Comparison of ENCODE assay signal across 8 cellular contexts in genomic region chr1:3621151-3621671, GRCh38. TPM values are rescaled to one million over a fixed set of nuclear protein-coding genes. Genes with fewer than 3 reads are reported as not detected.
A peak's percentile ranks its signal among the peaks of the same experiment; 100 is the strongest.
DNase-seq lines count a peak whose midpoint lies in the region; ATAC-seq and TF ChIP-seq lines count a peak whose summit lies in the region.
"Not testable (repeated sequence)": the region's sequence is repeated elsewhere in the genome, so short reads cannot be mapped to it uniquely, and the experiment has no call there.

No MANE protein-coding gene starts in this region.

- intact Hi-C loops in vagina (cut with DNase I): not testable (repeated sequence)

- not testable (repeated sequence) for H2AFZ ChIP-seq in neuronal stem cell (ENCODE audit: low read length)

- in situ Hi-C loops in Caki2 (cut with HindIII; ENCODE audit: low pct_unique_long_range_greater_than_20kb, low sequenced_read_pairs): not testable (repeated sequence)

- H4K91ac ChIP-seq in neuronal stem cell (ENCODE audit: low read depth, low read length, poor library complexity): not testable (repeated sequence)

- peaks cover 0 to 35% of the 10 kb centered on the region in 2 donors for H3K4me1 ChIP-seq in right atrium auricular region
- H3K4me1 ChIP-seq in neuronal stem cell (ENCODE audit: control insufficient read depth in 2 of 2, insufficient read depth in 1 of 2, low read depth in 1 of 2, low read length in 2 of 2): peaks cover 15 to 22% of the 10 kb centered on the region in 2 donors
- H3K4me1 ChIP-seq in vagina: peaks cover 39% of the 10 kb centered on the region

- not testable (repeated sequence) for H3K4me2 ChIP-seq in neuronal stem cell (ENCODE audit: insufficient read depth, low read length, poor library complexity, severe bottlenecking)

- not testable (repeated sequence) for H3K4me3 ChIP-seq in HFF-Myc (replicated peaks; ENCODE audit: low read depth, low read length); right atrium auricular region; neuronal stem cell (ENCODE audit: low read length in 2 of 2); vagina

- DNase-seq in Caki2 (ENCODE audit: low read depth): peak; percentile 58
- not testable (repeated sequence) for DNase-seq in HFF-Myc (ENCODE audit: extremely low read depth, low read depth); WTC11 (ENCODE audit: low spot score); chondrocyte (ENCODE audit: low spot score); right atrium auricular region (ENCODE audit: low spot score); neuronal stem cell (ENCODE audit: low spot score); vagina (ENCODE audit: extremely low spot score in 2 of 2)
- DNase-seq in NCI-H748 (lab: John Stamatoyannopoulos, UW; ENCODE audit: unreplicated experiment): peak; percentile 26

- H3K9me3 ChIP-seq in right atrium auricular region; neuronal stem cell (replicated peaks in 1 of 2; ENCODE audit: control insufficient read depth in 2 of 2, insufficient read depth in 1 of 2, low read depth in 1 of 2, low read length in 2 of 2); vagina: not testable (repeated sequence)

- TF ChIP-seq CTCF in HFF-Myc (IDR thresholded peaks at IDR 0.05; ENCODE audit: low read depth, low read length, missing control alignments) (peak; percentile 68), WTC11 (IDR thresholded peaks at IDR 0.05) (peak; percentile 55), chondrocyte (IDR thresholded peaks at IDR 0.05) (peak; percentile 78), right atrium auricular region (IDR thresholded peaks at IDR 0.05) (peak; percentile 35 to 71), vagina (IDR thresholded peaks at IDR 0.05) (peak; percentile 28 to 31 (median 31))

- not testable (repeated sequence) for H3K27ac Mint-ChIP-seq in WTC11; chondrocyte (ENCODE audit: unreplicated experiment)

- WGBS in neuronal stem cell (ENCODE audit: extremely low coverage in 2 of 2, insufficient read length in 2 of 2, insufficient replicate concordance in 1 of 2), 2 donors: no CpG with 5 or more reads among the region's 15 CpGs

- H3K9ac ChIP-seq in neuronal stem cell (ENCODE audit: low read depth, low read length, poor library complexity): not testable (repeated sequence)

- not testable (repeated sequence) for H3K27me3 Mint-ChIP-seq in WTC11 (ENCODE audit: low read depth); chondrocyte (ENCODE audit: low read depth)

- not testable (repeated sequence) for H3K14ac ChIP-seq in neuronal stem cell (ENCODE audit: low read length)

- H2BK12ac ChIP-seq in neuronal stem cell (ENCODE audit: low read length): peak overlapping the region; percentile 22

- peak overlapping the region; percentile 76 for H3K4ac ChIP-seq in neuronal stem cell (ENCODE audit: low read length)

- not testable (repeated sequence) for H2BK15ac ChIP-seq in neuronal stem cell (ENCODE audit: low read length)

- not testable (repeated sequence) for H4K8ac ChIP-seq in neuronal stem cell (ENCODE audit: low read depth, low read length)

- not testable (repeated sequence) for H2BK120ac ChIP-seq in neuronal stem cell (ENCODE audit: low read depth, low read length)

- not testable (repeated sequence) for H3K9me3 Mint-ChIP-seq in WTC11; chondrocyte (ENCODE audit: low read depth)

- H2AK5ac ChIP-seq in neuronal stem cell (ENCODE audit: low read depth, low read length): not testable (repeated sequence)

- CTCF ChIA-PET in WTC11 (lab: Charles Lee): interaction anchor here (0.9 to 4.2 kb wide), 15 partner anchors 11 to 168 kb away, joined by 3 to 86 read pairs (median 4); partner anchors contain the start of gene MEGF6

- not testable (repeated sequence) for TF ChIP-seq POLR2A in vagina (IDR thresholded peaks at IDR 0.05)

- H3K36me3 Mint-ChIP-seq in WTC11; chondrocyte (ENCODE audit: low read depth): not testable (repeated sequence)

- not testable (repeated sequence) for H3K27ac ChIP-seq in right atrium auricular region; neuronal stem cell (replicated peaks; ENCODE audit: low read length); vagina

- not testable (repeated sequence) for H3K36me3 ChIP-seq in right atrium auricular region; neuronal stem cell (replicated peaks in 1 of 2; ENCODE audit: control insufficient read depth in 2 of 2, insufficient read depth in 2 of 2, low read length in 2 of 2); vagina

- H3K4me1 Mint-ChIP-seq in WTC11: peaks cover 20% of the 10 kb centered on the region
- peaks cover 39% of the 10 kb centered on the region for H3K4me1 Mint-ChIP-seq in chondrocyte (ENCODE audit: low read depth)

- not testable (repeated sequence) for H2BK5ac ChIP-seq in neuronal stem cell (ENCODE audit: low read length)

- H3K23ac ChIP-seq in neuronal stem cell (ENCODE audit: low read depth, low read length, poor library complexity): not testable (repeated sequence)

- H3K79me1 ChIP-seq in neuronal stem cell (ENCODE audit: low read depth, low read length): not testable (repeated sequence)

- H3K18ac ChIP-seq in neuronal stem cell (ENCODE audit: low read length): not testable (repeated sequence)

- H3K27me3 ChIP-seq in right atrium auricular region, vagina: not testable (repeated sequence)
- H3K27me3 ChIP-seq in neuronal stem cell (ENCODE audit: control insufficient read depth in 3 of 3, insufficient read depth in 3 of 3, low read depth in 1 of 3, low read length in 3 of 3): peaks cover 0 to 25% (median 2%) of the 10 kb centered on the region in 3 experiments

- H3K4me3 Mint-ChIP-seq in WTC11; chondrocyte (ENCODE audit: unreplicated experiment): not testable (repeated sequence)

- POLR2A ChIA-PET in WTC11 (lab: Charles Lee): interaction anchor here (0.6 kb wide), 1 partner anchor 1196 kb away, joined by 3 read pairs; no protein-coding TSS in a partner anchor

- not testable (repeated sequence) for ATAC-seq in WTC11

RNA-seq across cellular contexts. Expression of gene TPRG1L, which starts 3.6 kb away (rescaled TPM):
- total RNA-seq in Caki2 (2014; rRNA removed; shearing (Covaris generic); ENCODE audit: low replicate concordance): 30.3 and 35.7 TPM in 2 replicates
- total RNA-seq in WTC11 (2021) (20.9 to 22.3 TPM (median 20.9 TPM) in 3 replicates), chondrocyte (52.5 to 53.7 TPM (median 53.6 TPM) in 3 replicates), right atrium auricular region (10 to 100 TPM; 30.0 to 33.3 TPM), vagina (44.9 TPM)
- polyA plus RNA-seq in neuronal stem cell (2013, experiment 1 of 2): 13.4 TPM
- 13.2 TPM for polyA plus RNA-seq in neuronal stem cell (2013, experiment 2 of 2)

RNA-seq across cellular contexts. Expression of gene MEGF6, which starts 9.9 kb away (rescaled TPM):
- total RNA-seq in Caki2 (2014; rRNA removed; shearing (Covaris generic); ENCODE audit: low replicate concordance): 15.6 and 21.0 TPM in 2 replicates
- total RNA-seq in WTC11 (2021): 24.9 to 32.4 TPM (median 27.2 TPM) in 3 replicates
- total RNA-seq in chondrocyte: 185 to 332 TPM (median 328 TPM) in 3 replicates
- 10 to 100 TPM; 14.9 to 32.6 TPM for total RNA-seq in right atrium auricular region
- polyA plus RNA-seq in neuronal stem cell (2013, experiment 1 of 2): 10.3 TPM
- 10.0 TPM for polyA plus RNA-seq in neuronal stem cell (2013, experiment 2 of 2)
- total RNA-seq in vagina: 37.6 TPM

RNA-seq across cellular contexts. Expression of gene WRAP73, which starts 28.7 kb away (rescaled TPM):
- total RNA-seq in Caki2 (2014; rRNA removed; shearing (Covaris generic); ENCODE audit: low replicate concordance): 41.1 and 41.2 TPM in 2 replicates
- total RNA-seq in WTC11 (2021) (33.8 to 39.2 TPM (median 34.7 TPM) in 3 replicates), chondrocyte (12.6 to 17.6 TPM (median 15.5 TPM) in 3 replicates), right atrium auricular region (10 to 100 TPM in 1 of 2 donors, 1 to 10 TPM in 1; 6.8 to 11.4 TPM), vagina (23.3 TPM)
- polyA plus RNA-seq in neuronal stem cell (2013, experiment 1 of 2): 24.6 TPM
- 25.7 TPM for polyA plus RNA-seq in neuronal stem cell (2013, experiment 2 of 2)

RNA-seq across cellular contexts. Expression of gene TP73, which starts 31.1 kb away (rescaled TPM):
- 4.4 and 5.1 TPM in 2 replicates for total RNA-seq in Caki2 (2014; rRNA removed; shearing (Covaris generic); ENCODE audit: low replicate concordance)
- total RNA-seq in WTC11 (2021) (5.7 to 6.4 TPM (median 5.8 TPM) in 3 replicates), chondrocyte (0.05 to 0.58 TPM in 2 of 3 replicates, not detected in the other), right atrium auricular region (under 1 TPM in 1 of 2 donors, not detected in 1; 0.16 TPM), vagina (8.1 TPM)
- polyA plus RNA-seq in neuronal stem cell (2013, experiment 1 of 2): 0.18 TPM
- polyA plus RNA-seq in neuronal stem cell (2013, experiment 2 of 2): 0.19 TPM
